Comparison of ENCODE assay signal across 13 cellular contexts in genomic region chr9:93466416-93467061, GRCh38. TPM values are rescaled to one million over a fixed set of nuclear protein-coding genes. Genes with fewer than 3 reads are reported as not detected.
A peak's percentile ranks its signal among the peaks of the same experiment; 100 is the strongest.
DNase-seq lines count a peak whose midpoint lies in the region; ATAC-seq lines count a peak whose summit lies in the region.
"Had no signal": no experiment of that assay in that cellular context is flagged by ENCODE, and none has a peak within 500 bp of the region (broad histone marks: within the 10 kb centered on the region; RNA-seq: fewer than 3 reads in every experiment).

No MANE protein-coding gene starts in this region.

- POLR2A ChIA-PET in T-cell (lab: Charles Lee) = no interaction called here

- 44 to 53% methylated on average over 7 of the region's 7 CpGs for WGBS in esophagus, 2 donors

- no peaks in the 10 kb centered on the region for H3K36me3 ChIP-seq in esophagus (ENCODE audit: control insufficient read depth in 2 of 2, insufficient read depth in 2 of 2, low read length in 1 of 2)
- H3K36me3 ChIP-seq: gastroesophageal sphincter had no signal

- no peaks in the 10 kb centered on the region for H3K27me3 ChIP-seq in esophagus (ENCODE audit: control insufficient read depth in 1 of 2, insufficient read depth in 2 of 2, low read length in 2 of 2)
- H3K27me3 ChIP-seq: brain microvascular endothelial cell, gastroesophageal sphincter, MG63 had no signal

- CTCF ChIA-PET in T-cell (lab: Charles Lee) = interaction anchor here in 1 of 2 donors (2.4 kb wide), 1 partner anchor 13 kb away, joined by 12 read pairs; the partner anchor contains the start of gene FAM120AOS

- peak overlapping the region; percentile 69 for H3K27ac Mint-ChIP-seq in activated T-cell treated with anti-CD3 and anti-CD28 coated beads, Interleukin-2, amount 50 U/mL, for 72 hours
- H3K27ac Mint-ChIP-seq in T-cell = peak overlapping the region in 1 of 2 donors; percentile 37
- H3K27ac Mint-ChIP-seq in stimulated activated naive B cell treated with anti-CD40 and anti-IgM and Interleukin-4, amounts not matched to agents 10 μg/mL and 1 μg/mL and 100 μg/mL, for 72 hours = peak overlapping the region; percentile 77

- DNase-seq in activated T-cell treated with anti-CD3 and anti-CD28 coated beads, Interleukin-2, amount 50 U/mL, for 72 hours = no peak
- DNase-seq in activated T-cell treated with anti-CD3 and anti-CD28 coated beads, Interleukin-2, amount 50 U/mL, for 48 hours = no peak
- DNase-seq in T-cell = no peak
- no peak for DNase-seq in stimulated activated naive B cell treated with anti-CD40 and anti-IgM and Interleukin-4, amounts not matched to agents 10 μg/mL and 1 μg/mL and 100 μg/mL, for 72 hours
- DNase-seq in globus pallidus (ENCODE audit: low spot score) = no peak
- DNase-seq in SIG-M5 (lab: John Stamatoyannopoulos, UW) = no peak
- DNase-seq: activated CD4-positive, CD25-positive, alpha-beta regulatory T cell treated with anti-CD3 and anti-CD28 coated beads, Interleukin-2, amount 50 U/mL, for 72 hours; MG63; stimulated activated CD4-positive, alpha-beta T cell treated with anti-CD3 and anti-CD28 coated beads, Interleukin-2, amount 100 ng/mL, for 24 hours had no signal

- H3K27ac ChIP-seq in esophagus (ENCODE audit: low read depth in 2 of 2, low read length in 1 of 2) = peak overlapping the region; percentile 4 to 58
- H3K27ac ChIP-seq: brain microvascular endothelial cell, gastroesophageal sphincter had no signal

- no peak overlapping the region for H3K4me3 ChIP-seq in esophagus (ENCODE audit: low read depth in 1 of 2, low read length in 2 of 2)
- H3K4me3 ChIP-seq: gastroesophageal sphincter, MG63 had no signal

- H3K4me3 Mint-ChIP-seq in activated T-cell treated with anti-CD3 and anti-CD28 coated beads, Interleukin-2, amount 50 U/mL, for 72 hours = peak overlapping the region; percentile 59 to 61
- peak overlapping the region in 2 of 3 donors; percentile 7 to 39 for H3K4me3 Mint-ChIP-seq in T-cell
- H3K4me3 Mint-ChIP-seq in stimulated activated naive B cell treated with anti-CD40 and anti-IgM and Interleukin-4, amounts not matched to agents 10 μg/mL and 1 μg/mL and 100 μg/mL, for 72 hours = no peak overlapping the region

- H3K4me1 ChIP-seq in esophagus (ENCODE audit: control insufficient read depth in 2 of 2, insufficient read depth in 2 of 2, low read length in 1 of 2) = peaks cover 4 to 11% of the 10 kb centered on the region in 2 donors

- peak in 1 of 2 donors; percentile 37 for ATAC-seq in activated T-cell treated with anti-CD3 and anti-CD28 coated beads, Interleukin-2, amount 50 U/mL, for 72 hours (replicated peaks in 1 of 2)
- no peak for ATAC-seq in T-cell (replicated peaks in 1 of 4)
- ATAC-seq in stimulated activated naive B cell treated with anti-CD40 and anti-IgM and Interleukin-4, amounts not matched to agents 10 μg/mL and 1 μg/mL and 100 μg/mL, for 72 hours (replicated peaks) = no peak
- no peak for ATAC-seq in GM18868 (IDR thresholded peaks at IDR 0.05; ENCODE audit: unreplicated experiment)
- ATAC-seq: gastroesophageal sphincter had no signal

- no peaks in the 10 kb centered on the region for H3K9me3 ChIP-seq in esophagus (ENCODE audit: control insufficient read depth in 2 of 2, insufficient read depth in 1 of 2, low read depth in 1 of 2, low read length in 1 of 2)
- H3K9me3 ChIP-seq: gastroesophageal sphincter, MG63 had no signal

- peaks cover 89% of the 10 kb centered on the region for H3K4me1 Mint-ChIP-seq in activated T-cell treated with anti-CD3 and anti-CD28 coated beads, Interleukin-2, amount 50 U/mL, for 72 hours (ENCODE audit: low read depth)
- H3K4me1 Mint-ChIP-seq in T-cell = peaks cover 87 to 93% (median 92%) of the 10 kb centered on the region in 3 donors
- H3K4me1 Mint-ChIP-seq in stimulated activated naive B cell treated with anti-CD40 and anti-IgM and Interleukin-4, amounts not matched to agents 10 μg/mL and 1 μg/mL and 100 μg/mL, for 72 hours = peaks cover 47 to 79% of the 10 kb centered on the region in 2 donors

- H3K36me3 Mint-ChIP-seq in activated T-cell treated with anti-CD3 and anti-CD28 coated beads, Interleukin-2, amount 50 U/mL, for 72 hours (ENCODE audit: insufficient read depth in 2 of 2) = peaks cover 2 to 15% of the 10 kb centered on the region in 2 donors
- H3K36me3 Mint-ChIP-seq in T-cell = peaks cover 13% of the 10 kb centered on the region
- peaks cover 16 to 34% of the 10 kb centered on the region in 2 donors for H3K36me3 Mint-ChIP-seq in stimulated activated naive B cell treated with anti-CD40 and anti-IgM and Interleukin-4, amounts not matched to agents 10 μg/mL and 1 μg/mL and 100 μg/mL, for 72 hours

- H3K27me3 Mint-ChIP-seq in activated T-cell treated with anti-CD3 and anti-CD28 coated beads, Interleukin-2, amount 50 U/mL, for 72 hours (ENCODE audit: low read depth) = no peaks in the 10 kb centered on the region
- no peaks in the 10 kb centered on the region for H3K27me3 Mint-ChIP-seq in T-cell
- H3K27me3 Mint-ChIP-seq in stimulated activated naive B cell treated with anti-CD40 and anti-IgM and Interleukin-4, amounts not matched to agents 10 μg/mL and 1 μg/mL and 100 μg/mL, for 72 hours = no peaks in the 10 kb centered on the region

- peaks cover 0 to 1% of the 10 kb centered on the region in 2 donors for H3K9me3 Mint-ChIP-seq in activated T-cell treated with anti-CD3 and anti-CD28 coated beads, Interleukin-2, amount 50 U/mL, for 72 hours
- H3K9me3 Mint-ChIP-seq in T-cell = no peaks in the 10 kb centered on the region
- H3K9me3 Mint-ChIP-seq in stimulated activated naive B cell treated with anti-CD40 and anti-IgM and Interleukin-4, amounts not matched to agents 10 μg/mL and 1 μg/mL and 100 μg/mL, for 72 hours = no peaks in the 10 kb centered on the region

RNA-seq across cellular contexts. Expression of gene FAM120AOS, which starts 13.2 kb away (rescaled TPM):
- 10 to 100 TPM; 34.8 to 36.7 TPM for total RNA-seq in activated T-cell treated with anti-CD3 and anti-CD28 coated beads, Interleukin-2, amount 50 U/mL, for 72 hours
- total RNA-seq in T-cell = 10 to 100 TPM; 35.7 to 44.0 (median 41.4) TPM
- polyA plus RNA-seq in esophagus = 10 to 100 TPM; 19.6 to 23.7 TPM

RNA-seq across cellular contexts. Expression of gene FAM120A, which starts 15.1 kb away (rescaled TPM):
- total RNA-seq in activated T-cell treated with anti-CD3 and anti-CD28 coated beads, Interleukin-2, amount 50 U/mL, for 72 hours = 100 to 1,000 TPM; 127 to 135 TPM
- 10 to 100 TPM; 76.0 to 96.3 (median 93.5) TPM for total RNA-seq in T-cell
- 10 to 100 TPM; 31.3 to 32.1 TPM for polyA plus RNA-seq in esophagus

Comparison
In these comparisons a context has a peak if more than half of its experiments do, and no peak if none do; other contexts are left out.
1. H3K4me3 Mint-ChIP-seq: peak in activated T-cell treated with anti-CD3 and anti-CD28 coated beads, Interleukin-2, amount 50 U/mL, for 72 hours (2 of 2) and T-cell (2 of 3); none in stimulated activated naive B cell treated with anti-CD40 and anti-IgM and Interleukin-4, amounts not matched to agents 10 μg/mL and 1 μg/mL and 100 μg/mL, for 72 hours (0 of 2).